ENCODE assay signal across 28 cellular contexts in genomic region chr12:49897276-49897675, GRCh38. TPM values are rescaled to one million over a fixed set of nuclear protein-coding genes. Genes with fewer than 3 reads are reported as not detected.
"Had no signal": no experiment of that assay in that cellular context is flagged by ENCODE, and none has a peak within 500 bp of the region (broad histone marks: within the 10 kb centered on the region; RNA-seq: fewer than 3 reads in every experiment).

No MANE protein-coding gene starts in this region.

- H3K4me1 ChIP-seq: prostate gland, upper lobe of right lung had no signal

- H3K4me3 ChIP-seq: hepatocyte, prostate gland, thyroid gland, upper lobe of right lung had no signal

- FAIRE-seq: colon, endothelial cell of umbilical vein had no signal

- H3K27me3 ChIP-seq: hepatocyte, thyroid gland, upper lobe of right lung had no signal

- H3K27ac ChIP-seq: brain microvascular endothelial cell, hepatocyte, prostate gland, thyroid gland, upper lobe of right lung, VCaP had no signal

- H3K4me2 ChIP-seq: hepatocyte had no signal

- DNase-seq: activated CD4-positive, alpha-beta memory T cell treated with anti-CD3 and anti-CD28 coated beads, Interleukin-2, amount 10 ng/mL, durations not matched to agents 7 days and 5 days; activated CD4-positive, alpha-beta T cell treated with anti-CD3 and anti-CD28 coated beads, Interleukin-2, amount 10 ng/mL, durations not matched to agents 24 days and 14 days; activated effector memory CD4-positive, alpha-beta T cell treated with Interleukin-2 at 50 U/mL for 16 hours; activated naive CD4-positive, alpha-beta T cell treated with anti-CD3 and anti-CD28 coated beads, Interleukin-2, amount 10 ng/mL, durations not matched to agents 7 days and 5 days; activated T-cell treated with anti-CD3 and anti-CD28 coated beads, Interleukin-2, amount 50 U/mL, for 72 hours; brain microvascular endothelial cell; central memory CD4-positive, alpha-beta T cell; effector memory CD4-positive, alpha-beta T cell; foreskin melanocyte; glutamatergic neuron; immature natural killer cell; left ventricle myocardium superior; midbrain; natural killer cell; stimulated activated CD4-positive, alpha-beta T cell treated with anti-CD3 and anti-CD28 coated beads, Interleukin-4, amount 100 ng/mL, for 24 hours; thyroid gland; upper lobe of right lung had no signal

- ATAC-seq: activated CD4-positive, CD25-positive, alpha-beta regulatory T cell treated with anti-CD3 and anti-CD28 coated beads, Interleukin-2, amount 50 U/mL, for 24 hours; activated T-cell treated with anti-CD3 and anti-CD28 coated beads, Interleukin-2, amount 50 U/mL, for 72 hours; esophagus mucosa; left ventricle myocardium superior; natural killer cell; upper lobe of right lung had no signal

- H3K36me3 ChIP-seq: brain microvascular endothelial cell, prostate gland, thyroid gland, upper lobe of right lung had no signal

- H3K9me3 ChIP-seq: prostate gland, thyroid gland, upper lobe of right lung had no signal

RNA-seq across cellular contexts. Expression of gene FAIM2, which starts 6.4 kb away (rescaled TPM):
- total RNA-seq: dermis microvascular lymphatic vessel endothelial cell, endothelial cell of umbilical vein had no signal

RNA-seq across cellular contexts. Expression of gene AQP2, which starts 53.3 kb away (rescaled TPM):
- total RNA-seq: activated CD4-positive, alpha-beta memory T cell treated with anti-CD3 and anti-CD28 coated beads, Interleukin-2, amount 10 ng/mL, durations not matched to agents 7 days and 5 days; activated CD4-positive, alpha-beta T cell treated with anti-CD3 and anti-CD28 coated beads, Interleukin-2, amount 10 ng/mL, durations not matched to agents 24 days and 14 days; activated T-cell treated with anti-CD3 and anti-CD28 coated beads, Interleukin-2, amount 50 U/mL, for 72 hours; dermis microvascular lymphatic vessel endothelial cell; endothelial cell of umbilical vein; esophagus mucosa; left ventricle myocardium superior; natural killer cell; osteocyte; T-helper 2 cell treated with Interferon-gamma antibody and Interleukin-4, amounts not matched to agents 100 ng/mL and 5 ng/mL, for 36 hours; upper lobe of right lung had no signal
- polyA plus RNA-seq: aorta, endothelial cell of umbilical vein, immature natural killer cell had no signal
